Comparison of ENCODE assay signal across 8 cellular contexts in the genomic region with DNA sequence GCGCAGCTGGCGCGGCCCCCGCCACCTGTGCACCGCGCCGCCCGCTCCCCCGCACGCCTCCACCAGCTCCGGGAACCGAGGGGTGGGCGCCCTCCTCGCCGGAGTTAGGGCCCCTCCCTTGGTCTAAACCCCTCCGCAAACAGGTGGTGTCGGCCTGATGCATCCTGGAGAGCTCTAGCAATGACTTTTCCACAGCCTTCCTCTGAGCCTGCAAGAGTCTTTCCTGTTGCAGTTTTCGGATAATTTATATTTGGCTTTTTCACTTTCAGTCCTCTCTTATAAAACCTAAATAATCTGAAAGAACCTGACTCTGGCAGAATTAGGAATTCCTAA. TPM values are rescaled to one million over a fixed set of nuclear protein-coding genes. Genes with fewer than 3 reads are reported as not detected.
DNase-seq lines count a peak whose midpoint lies in the region; ATAC-seq lines count a peak whose summit lies in the region.

No MANE protein-coding gene starts in this region.

- H3K4me1 Mint-ChIP-seq in T-cell: peaks cover 8 to 14% (median 14%) of the 10 kb centered on the region in 3 donors
- H3K4me1 Mint-ChIP-seq in stimulated activated effector memory CD8-positive, alpha-beta T cell treated with anti-CD3 and anti-CD28 coated beads, Interleukin-12 subunit alpha, Interleukin-12 subunit beta, amount 100 ng/mL, for 72 hours: no peaks in the 10 kb centered on the region

- no peaks in the 10 kb centered on the region for H3K9me3 Mint-ChIP-seq in T-cell
- no peaks in the 10 kb centered on the region for H3K9me3 Mint-ChIP-seq in stimulated activated effector memory CD8-positive, alpha-beta T cell treated with anti-CD3 and anti-CD28 coated beads, Interleukin-12 subunit alpha, Interleukin-12 subunit beta, amount 100 ng/mL, for 72 hours

- H3K27me3 ChIP-seq in right cardiac atrium (ENCODE audit: control insufficient read depth, insufficient read depth): no peaks in the 10 kb centered on the region

- no peaks in the 10 kb centered on the region for H3K4me1 ChIP-seq in right cardiac atrium (ENCODE audit: control insufficient read depth, insufficient read depth, low read length)

- no peaks in the 10 kb centered on the region for H3K9me3 ChIP-seq in right cardiac atrium (ENCODE audit: control insufficient read depth, low read length)

- ATAC-seq in T-cell (replicated peaks in 1 of 4): no peak
- ATAC-seq in right cardiac atrium: no peak
- no peak for ATAC-seq in stimulated activated effector memory CD8-positive, alpha-beta T cell treated with anti-CD3 and anti-CD28 coated beads, Interleukin-12 subunit alpha, Interleukin-12 subunit beta, amount 100 ng/mL, for 72 hours

- H3K36me3 Mint-ChIP-seq in T-cell: no peaks in the 10 kb centered on the region
- H3K36me3 Mint-ChIP-seq in stimulated activated effector memory CD8-positive, alpha-beta T cell treated with anti-CD3 and anti-CD28 coated beads, Interleukin-12 subunit alpha, Interleukin-12 subunit beta, amount 100 ng/mL, for 72 hours: no peaks in the 10 kb centered on the region

- DNase-seq in DMS79 treated with DMSO at 0.1 percent for 48 hours (lab: John Stamatoyannopoulos, UW): peak; percentile 30
- no peak for DNase-seq in DMS79 (lab: John Stamatoyannopoulos, UW)
- DNase-seq in T-cell: no peak
- DNase-seq in right cardiac atrium: no peak
- no peak for DNase-seq in stimulated activated effector memory CD8-positive, alpha-beta T cell treated with anti-CD3 and anti-CD28 coated beads, Interleukin-12 subunit alpha, Interleukin-12 subunit beta, amount 100 ng/mL, for 72 hours (ENCODE audit: low spot score in 2 of 2)
- no peak for DNase-seq in NCI-H1930 (lab: John Stamatoyannopoulos, UW)
- DNase-seq in AML-193 (lab: John Stamatoyannopoulos, UW): no peak
- no peak for DNase-seq in HUDEP-2 (lab: John Stamatoyannopoulos, UW; ENCODE audit: unreplicated experiment in 76 of 76)

- intact Hi-C loops in right cardiac atrium (cut with DNase I): loop anchor here in 2 of 4 donors (2.0 kb wide), 2 partner anchors 148 to 150 kb away; no protein-coding TSS in a partner anchor

- H3K4me3 ChIP-seq in right cardiac atrium (ENCODE audit: low read length): peak overlapping the region; percentile 40

- peak overlapping the region; percentile 69 to 90 (median 71) for H3K4me3 Mint-ChIP-seq in T-cell
- H3K4me3 Mint-ChIP-seq in stimulated activated effector memory CD8-positive, alpha-beta T cell treated with anti-CD3 and anti-CD28 coated beads, Interleukin-12 subunit alpha, Interleukin-12 subunit beta, amount 100 ng/mL, for 72 hours: peak overlapping the region; percentile 72

- CTCF ChIA-PET in T-cell (lab: Charles Lee): interaction anchor here (0.5 to 6.6 kb wide), 20 partner anchors 17 to 1561 kb away, joined by 3 to 215 read pairs (median 4); no protein-coding TSS in a partner anchor

- H3K27me3 Mint-ChIP-seq in T-cell: peaks cover 42 to 51% of the 10 kb centered on the region in 2 donors

- WGBS in right cardiac atrium: 2% methylated on average over 18 of the region's 18 CpGs

- H3K27ac Mint-ChIP-seq in T-cell: no peak overlapping the region
- no peak overlapping the region for H3K27ac Mint-ChIP-seq in stimulated activated effector memory CD8-positive, alpha-beta T cell treated with anti-CD3 and anti-CD28 coated beads, Interleukin-12 subunit alpha, Interleukin-12 subunit beta, amount 100 ng/mL, for 72 hours

- POLR2A ChIA-PET in T-cell (lab: Charles Lee): interaction anchor here in 1 of 2 donors (0.6 kb wide), 1 partner anchor 151 kb away, joined by 3 read pairs; no protein-coding TSS in a partner anchor

- no peak overlapping the region for H3K27ac ChIP-seq in right cardiac atrium (ENCODE audit: low read length)

RNA-seq across cellular contexts. Expression of a gene that starts 0.3 kb away (rescaled TPM):
- total RNA-seq in T-cell: under 1 TPM; 0.20 to 0.70 (median 0.41) TPM
- 1 to 10 TPM; 3.6 to 9.3 (median 5.5) TPM for total RNA-seq in right cardiac atrium
- 2.7 TPM for polyA plus RNA-seq in right cardiac atrium
